ENCODE assay signal across 3 cellular contexts in genomic region chr16:74123195-74123594, GRCh38.
A peak's percentile ranks its signal among the peaks of the same experiment; 100 is the strongest.
TF ChIP-seq lines count a peak whose summit lies in the region.

No MANE protein-coding gene starts in this region.

TF ChIP-seq in HepG2, 621 proteins besides CTCF, POLR2A, EP300 and RAD21 (continued from another document):
- TF ChIP-seq CREB1 (IDR thresholded peaks at IDR 0.05) = peak; percentile 52
- no peak for TF ChIP-seq CREB1 (CRISPR knock-in tag; IDR thresholded peaks at IDR 0.05)
- TF ChIP-seq ATF7 (IDR thresholded peaks at IDR 0.05) = peak; percentile 91
- no peak for TF ChIP-seq ATF7 (CRISPR knock-in tag; IDR thresholded peaks at IDR 0.05)
- TF ChIP-seq ZNF737 (CRISPR knock-in tag; IDR thresholded peaks at IDR 0.05; ENCODE audit: borderline replicate concordance) = no peak
- no peak for TF ChIP-seq ZNF510 (CRISPR knock-in tag; IDR thresholded peaks at IDR 0.05; ENCODE audit: low read depth)
- TF ChIP-seq KDM3A (CRISPR knock-in tag; IDR thresholded peaks at IDR 0.05; ENCODE audit: low read depth) = no peak
- TF ChIP-seq GFI1 (CRISPR knock-in tag; IDR thresholded peaks at IDR 0.05; ENCODE audit: borderline replicate concordance) = no peak
- no peak for TF ChIP-seq ZZZ3 (CRISPR knock-in tag; IDR thresholded peaks at IDR 0.05; ENCODE audit: borderline replicate concordance)
- no peak for TF ChIP-seq MYNN (CRISPR knock-in tag; IDR thresholded peaks at IDR 0.05; ENCODE audit: low read depth)
- no peak for TF ChIP-seq SOX5 (CRISPR knock-in tag; IDR thresholded peaks at IDR 0.05; ENCODE audit: borderline replicate concordance)
- TF ChIP-seq ZBTB4 (CRISPR knock-in tag; IDR thresholded peaks at IDR 0.05; ENCODE audit: borderline replicate concordance) = no peak

TF ChIP-seq in HEK293, 187 proteins besides CTCF, POLR2A, EP300 and RAD21 (continued from another document):
- peak; percentile 56; the same call in 1 of the 2 replicates for TF ChIP-seq ATF2 (tag by site-specific recombination; IDR thresholded peaks at IDR 0.05; ENCODE audit: low read depth)

TF ChIP-seq in K562, 482 proteins besides CTCF, POLR2A, EP300 and RAD21 (continued from another document):
- no peak for TF ChIP-seq MAZ (CRISPR knock-in tag; conservative IDR thresholded peaks at IDR 0.05 in 1 of 2, IDR thresholded peaks at IDR 0.05 in 1 of 2)
